In the genomic region with DNA sequence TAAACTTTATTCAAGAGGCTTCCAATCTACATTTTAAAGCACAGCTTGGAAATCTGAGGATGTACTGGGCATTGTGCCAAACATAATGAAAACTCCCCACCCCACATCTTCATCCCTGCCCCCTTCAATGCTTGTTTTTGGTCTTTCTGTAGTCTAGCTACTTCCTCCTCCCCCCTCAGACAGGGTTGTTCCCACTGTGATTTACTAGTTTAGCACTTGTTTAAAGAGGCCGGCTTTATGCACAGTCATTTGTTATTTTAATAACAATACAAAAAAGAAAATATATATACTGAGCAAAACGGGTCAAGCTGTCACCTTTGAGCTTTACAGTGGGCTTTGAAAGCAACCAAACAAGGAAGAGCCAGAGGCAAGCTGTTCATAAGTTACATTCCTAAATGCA, we compare ENCODE assay signal across 1 cellular context.
TF ChIP-seq lines count a peak whose summit lies in the region.

No MANE protein-coding gene starts in this region.

TF ChIP-seq in IMR-90, 13 proteins besides CTCF, POLR2A, EP300 and RAD21:
- TF ChIP-seq NFE2L2 (IDR thresholded peaks at IDR 0.05; ENCODE audit: low read depth, low read length) (no peak; the same call in 1 of the 2 replicates), CEBPB (IDR thresholded peaks at IDR 0.05; ENCODE audit: low read depth, low read length) (no peak), MAFK (IDR thresholded peaks at IDR 0.05; ENCODE audit: low read depth, low read length) (no peak), BHLHE40 (IDR thresholded peaks at IDR 0.05; ENCODE audit: low read depth, low read length) (no peak), MXI1 (IDR thresholded peaks at IDR 0.05; ENCODE audit: borderline replicate concordance, low read depth, low read length) (no peak)
